In the genomic region with DNA sequence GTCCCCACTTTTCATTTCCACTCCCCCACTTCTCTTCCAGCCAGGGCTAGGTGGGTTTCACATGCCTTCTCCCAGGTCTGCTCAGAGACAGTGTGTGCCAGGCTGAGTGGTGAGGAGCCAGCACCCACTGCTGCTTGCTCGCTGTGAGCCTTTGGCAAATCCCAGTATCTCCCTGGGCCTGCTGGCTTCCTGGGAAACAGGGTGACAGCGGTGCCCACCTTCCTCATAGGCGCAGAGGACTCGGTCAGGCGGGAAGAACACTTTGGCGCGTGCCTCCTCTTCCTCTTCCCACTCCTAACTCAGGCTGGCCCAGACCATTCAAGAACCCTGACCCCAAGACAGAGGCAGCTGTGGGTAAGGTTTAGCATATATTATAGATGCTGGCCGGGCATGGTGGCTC, we compare ENCODE assay signal across 15 cellular contexts. TPM values are rescaled to one million over a fixed set of nuclear protein-coding genes. Genes with fewer than 3 reads are reported as not detected.
A peak's percentile ranks its signal among the peaks of the same experiment; 100 is the strongest.
DNase-seq lines count a peak whose midpoint lies in the region; ATAC-seq, FAIRE-seq and TF ChIP-seq lines count a peak whose summit lies in the region.
"Had no signal": no experiment of that assay in that cellular context is flagged by ENCODE, and none has a peak within 500 bp of the region (broad histone marks: within the 10 kb centered on the region; RNA-seq: fewer than 3 reads in every experiment).

No MANE protein-coding gene starts in this region.

- no peak for TF ChIP-seq RAD21 in HepG2 (CRISPR knock-in tag; IDR thresholded peaks at IDR 0.05)

- H3K4me1 ChIP-seq in HepG2 (ENCODE audit: insufficient read depth, low read length) (peaks cover 14% of the 10 kb centered on the region), right lobe of liver (peaks cover 0 to 9% (median 0%) of the 10 kb centered on the region in 4 donors), osteoblast (ENCODE audit: insufficient read depth, low read length) (peaks cover 24% of the 10 kb centered on the region)
- H3K4me1 ChIP-seq: BE2C had no signal

- H3K4me1 Mint-ChIP-seq in T-helper 17 cell, result peaks cover 8% of the 10 kb centered on the region

- H3K9me3 ChIP-seq in HepG2 (ENCODE audit: low read length) (no peaks in the 10 kb centered on the region), right lobe of liver (no peaks in the 10 kb centered on the region), T-helper 17 cell (ENCODE audit: control insufficient read depth, low read length, poor library complexity, severe bottlenecking) (no peaks in the 10 kb centered on the region), osteoblast (ENCODE audit: low read depth, low read length) (no peaks in the 10 kb centered on the region)
- H3K9me3 ChIP-seq: A549, BE2C had no signal

- BruUV-seq in HepG2 (replicated peaks; lab: Mats Ljungman, UMichigan), result no TSS peak

- no peak overlapping the region for H3K9ac ChIP-seq in HepG2 (ENCODE audit: insufficient read depth, low read depth, low read length)
- H3K9ac ChIP-seq: GM23248 had no signal

- CTCF ChIA-PET in HepG2 (lab: Yijun Ruan, JAX; ENCODE audit: low intra/inter-chr PET ratio, low total read pairs), result no interaction called here

- no peaks in the 10 kb centered on the region for H3K27me3 Mint-ChIP-seq in T-helper 17 cell
- H3K27me3 Mint-ChIP-seq: CD4-positive, alpha-beta memory T cell had no signal

- H3K27ac Mint-ChIP-seq in T-helper 17 cell, result peak overlapping the region; percentile 68

- H3K4me3 ChIP-seq in HepG2 (replicated peaks in 1 of 3; ENCODE audit: insufficient read depth in 1 of 3, low read depth in 2 of 3, low read length in 3 of 3) (no peak overlapping the region), right lobe of liver (no peak overlapping the region), osteoblast (ENCODE audit: insufficient read depth, low read length) (no peak overlapping the region)
- H3K4me3 ChIP-seq: A549, GM12878, GM23248 had no signal

- TF ChIP-seq EP300 in HepG2 (IDR thresholded peaks at IDR 0.05; ENCODE audit: low read depth in 2 of 2, low read length in 2 of 2) (no peak), HepG2 (CRISPR knock-in tag; IDR thresholded peaks at IDR 0.05; ENCODE audit: borderline replicate concordance) (no peak)

- peaks cover 31% of the 10 kb centered on the region for H3K79me2 ChIP-seq in HepG2 (ENCODE audit: insufficient read depth, low read length)
- peaks cover 53% of the 10 kb centered on the region for H3K79me2 ChIP-seq in osteoblast (ENCODE audit: insufficient read depth, low read length)

- no peaks in the 10 kb centered on the region; a peak in 1 of 5 replicates for H3K27me3 ChIP-seq in HepG2 (ENCODE audit: control insufficient read depth in 1 of 2, insufficient read depth in 2 of 2, low read length in 2 of 2)
- H3K27me3 ChIP-seq in right lobe of liver, result no peaks in the 10 kb centered on the region
- no peaks in the 10 kb centered on the region for H3K27me3 ChIP-seq in osteoblast (ENCODE audit: insufficient read depth, low read length)
- H3K27me3 ChIP-seq: BE2C had no signal

- no peak overlapping the region for H2AFZ ChIP-seq in HepG2 (ENCODE audit: low read length)
- no peak overlapping the region for H2AFZ ChIP-seq in osteoblast (ENCODE audit: low read length)
- H2AFZ ChIP-seq: GM23248 had no signal

- POLR2A ChIA-PET in HepG2 (lab: Yijun Ruan, JAX), result no interaction called here

- TF ChIP-seq CTCF in HepG2 (CRISPR knock-in tag; IDR thresholded peaks at IDR 0.05) (no peak), right lobe of liver (IDR thresholded peaks at IDR 0.05) (no peak), osteoblast (IDR thresholded peaks at IDR 0.05; ENCODE audit: extremely low read depth, low read depth, low read length) (no peak)

- in situ Hi-C loops in HepG2 (cut with HindIII; ENCODE audit: extremely low pct_ligation_motif_present, low pct_unique_long_range_greater_than_20kb), result no loop called here

- 99% methylated on average over 8 of the region's 8 CpGs for whole genome bisulfite sequencing in HepG2 (ENCODE audit: low lambda C conversion rate)
- WGBS in right lobe of liver (ENCODE audit: insufficient coverage, low coverage, low lambda C conversion rate, missing lambda C conversion rate), result no CpG with 5 or more reads among the region's 8 CpGs

- no peak overlapping the region for H3K4me3 Mint-ChIP-seq in T-helper 17 cell
- H3K4me3 Mint-ChIP-seq: CD4-positive, alpha-beta memory T cell had no signal

- intact Hi-C loops in HepG2 (cut with micrococcal nuclease; ENCODE audit: unreplicated experiment), result no loop called here
- intact Hi-C loops in right lobe of liver (cut with DNase I), result loop anchor here in 1 of 2 donors (10.0 kb wide), 1 partner anchor 104 kb away; the partner anchor contains the start of gene HSD3B7

- peaks cover 12% of the 10 kb centered on the region for H4K20me1 ChIP-seq in HepG2 (ENCODE audit: insufficient read depth, low read length)
- peaks cover 6% of the 10 kb centered on the region for H4K20me1 ChIP-seq in osteoblast (ENCODE audit: insufficient read depth, low read length)

- H3K36me3 ChIP-seq in HepG2 (replicated peaks in 1 of 2; ENCODE audit: control insufficient read depth in 1 of 2, insufficient read depth in 2 of 2, low read length in 2 of 2) (peaks cover 13 to 32% of the 10 kb centered on the region in 2 experiments), right lobe of liver (peaks cover 0 to 65% (median 29%) of the 10 kb centered on the region in 4 donors), osteoblast (ENCODE audit: insufficient read depth, low read length) (peaks cover 26% of the 10 kb centered on the region)

- no peak for FAIRE-seq in HepG2 (lab: Jason Lieb, UNC)
- FAIRE-seq: A549, GM12878, H54 had no signal

- no peak for ATAC-seq in HepG2
- ATAC-seq in right lobe of liver, result no peak
- ATAC-seq in T-helper 17 cell, result no peak
- ATAC-seq: A549, GM12878, HCT116 had no signal

- no peak for DNase-seq in HepG2 (ENCODE audit: low spot score)
- DNase-seq in right lobe of liver, result no peak
- no peak for DNase-seq in T-helper 17 cell
- DNase-seq in osteoblast (ENCODE audit: insufficient read length, low spot score, missing footprints), result peak; percentile 79
- no peak for DNase-seq in NCI-H2081 treated with DMSO at 0.1 percent for 48 hours (lab: John Stamatoyannopoulos, UW)
- no peak for DNase-seq in stimulated activated naive CD4-positive, alpha-beta T cell treated with Interleukin-2 at 50 U/mL for 16 hours (lab: John Stamatoyannopoulos, UW)
- DNase-seq: BE2C; CD4-positive, alpha-beta memory T cell; DMS79; GM23248 had no signal

- H3K4me2 ChIP-seq in HepG2 (ENCODE audit: low read depth, low read length), result no peak overlapping the region
- H3K4me2 ChIP-seq in osteoblast (ENCODE audit: insufficient read depth, low read length), result no peak overlapping the region
- H3K4me2 ChIP-seq: A549 had no signal

- H3K27ac ChIP-seq in HepG2 (ENCODE audit: extremely low read length, insufficient read depth, low read length), result no peak overlapping the region
- no peak overlapping the region for H3K27ac ChIP-seq in right lobe of liver
- no peak overlapping the region for H3K27ac ChIP-seq in osteoblast (ENCODE audit: low read depth, low read length)
- H3K27ac ChIP-seq: A549, C4-2B had no signal

- TF ChIP-seq POLR2A in HepG2 (IDR thresholded peaks at IDR 0.05; ENCODE audit: insufficient read depth in 1 of 2, low read depth in 2 of 2, low read length in 2 of 2), result no peak
- TF ChIP-seq POLR2A in right lobe of liver (IDR thresholded peaks at IDR 0.05), result no peak

- H3K36me3 Mint-ChIP-seq in T-helper 17 cell (ENCODE audit: low read depth), result peaks cover 2% of the 10 kb centered on the region

RNA-seq across cellular contexts. Expression of gene PRSS53, which starts 0.5 kb away (rescaled TPM):
- 0.65 and 2.2 TPM in 2 replicates for total RNA-seq in HepG2 (2016; rRNA removed; fragmentation: Illumina TruSeq; extraction: Trizol)
- 0.61 and 0.62 TPM in 2 replicates for total RNA-seq in HepG2 (2016; cell fraction: cytosol; rRNA removed; fragmentation: Illumina TruSeq; extraction: Trizol; ENCODE audit: low read depth)
- 0.46 and 2.8 TPM in 2 replicates for total RNA-seq in HepG2 (2016; cell fraction: insoluble cytoplasmic fraction; rRNA removed; fragmentation: Illumina TruSeq; extraction: Trizol)
- total RNA-seq in HepG2 (2016; cell fraction: membrane; rRNA removed; fragmentation: Illumina TruSeq; extraction: Trizol), result 0.49 and 0.52 TPM in 2 replicates
- 3.2 and 4.5 TPM in 2 replicates for total RNA-seq in HepG2 (2016; cell fraction: nucleus; rRNA removed; fragmentation: Illumina TruSeq; extraction: Trizol)
- polyA plus RNA-seq in HepG2 (2011; rRNA removed), result 6.9 and 7.4 TPM in 2 replicates
- 1.0 and 1.6 TPM in 2 replicates for polyA plus RNA-seq in HepG2 (2011; cell fraction: cytosol; rRNA removed)
- 103 and 136 TPM in 2 replicates for polyA plus RNA-seq in HepG2 (2011; cell fraction: nucleus; rRNA removed)
- polyA plus RNA-seq in HepG2 (2012), result 3.6 and 7.5 TPM in 2 replicates
- 0.19 and 0.26 TPM in 2 replicates for polyA plus RNA-seq in HepG2 (2016; cell fraction: cytosol; fragmentation: Illumina TruSeq; extraction: Trizol; ENCODE audit: low read depth)
- 0.60 TPM in 1 of 2 replicates, not detected in the other for polyA plus RNA-seq in HepG2 (2016; cell fraction: insoluble cytoplasmic fraction; fragmentation: Illumina TruSeq; extraction: Trizol; ENCODE audit: low read depth)
- polyA plus RNA-seq in HepG2 (2016; cell fraction: membrane; fragmentation: Illumina TruSeq; extraction: Trizol; ENCODE audit: low read depth), result 0.09 and 0.53 TPM in 2 replicates
- polyA plus RNA-seq in HepG2 (2016; cell fraction: nucleus; fragmentation: Illumina TruSeq; extraction: Trizol; ENCODE audit: insufficient read depth, low read depth), result 6.4 and 11.2 TPM in 2 replicates
- 2.8 and 9.1 TPM in 2 replicates for polyA minus RNA-seq in HepG2 (2011; rRNA and poly(A)+ RNA removed; ENCODE audit: low replicate concordance)
- 0.49 and 0.70 TPM in 2 replicates for polyA minus RNA-seq in HepG2 (2011; cell fraction: cytosol; rRNA and poly(A)+ RNA removed)
- polyA minus RNA-seq in HepG2 (2011; cell fraction: nucleus; rRNA and poly(A)+ RNA removed), result 21.0 and 21.8 TPM in 2 replicates
- 10 to 100 TPM in 1 of 6 experiments, 1 to 10 TPM in 5; 2.3 to 14.8 (median 3.9) TPM for total RNA-seq in right lobe of liver
- 1 to 10 TPM; 3.2 to 4.4 TPM for total RNA-seq in T-helper 17 cell
- 2.7 and 2.9 TPM in 2 replicates for total RNA-seq in osteoblast

RNA-seq across cellular contexts. Expression of gene VKORC1, which starts 5.4 kb away (rescaled TPM):
- 92.1 and 141 TPM in 2 replicates for total RNA-seq in HepG2 (2016; rRNA removed; fragmentation: Illumina TruSeq; extraction: Trizol)
- 108 and 123 TPM in 2 replicates for total RNA-seq in HepG2 (2016; cell fraction: cytosol; rRNA removed; fragmentation: Illumina TruSeq; extraction: Trizol; ENCODE audit: low read depth)
- 100 and 140 TPM in 2 replicates for total RNA-seq in HepG2 (2016; cell fraction: insoluble cytoplasmic fraction; rRNA removed; fragmentation: Illumina TruSeq; extraction: Trizol)
- 83.8 and 103 TPM in 2 replicates for total RNA-seq in HepG2 (2016; cell fraction: membrane; rRNA removed; fragmentation: Illumina TruSeq; extraction: Trizol)
- total RNA-seq in HepG2 (2016; cell fraction: nucleus; rRNA removed; fragmentation: Illumina TruSeq; extraction: Trizol), result 94.6 and 113 TPM in 2 replicates
- 613 and 615 TPM in 2 replicates for polyA plus RNA-seq in HepG2 (2011; rRNA removed)
- polyA plus RNA-seq in HepG2 (2011; cell fraction: cytosol; rRNA removed), result 980 and 1,226 TPM in 2 replicates
- 399 and 426 TPM in 2 replicates for polyA plus RNA-seq in HepG2 (2011; cell fraction: nucleus; rRNA removed)
- polyA plus RNA-seq in HepG2 (2012), result 226 and 325 TPM in 2 replicates
- 88.3 and 112 TPM in 2 replicates for polyA plus RNA-seq in HepG2 (2016; cell fraction: cytosol; fragmentation: Illumina TruSeq; extraction: Trizol; ENCODE audit: low read depth)
- 134 and 149 TPM in 2 replicates for polyA plus RNA-seq in HepG2 (2016; cell fraction: insoluble cytoplasmic fraction; fragmentation: Illumina TruSeq; extraction: Trizol; ENCODE audit: low read depth)
- polyA plus RNA-seq in HepG2 (2016; cell fraction: membrane; fragmentation: Illumina TruSeq; extraction: Trizol; ENCODE audit: low read depth), result 106 and 112 TPM in 2 replicates
- polyA plus RNA-seq in HepG2 (2016; cell fraction: nucleus; fragmentation: Illumina TruSeq; extraction: Trizol; ENCODE audit: insufficient read depth, low read depth), result 220 and 229 TPM in 2 replicates
- polyA minus RNA-seq in HepG2 (2011; rRNA and poly(A)+ RNA removed; ENCODE audit: low replicate concordance), result 450 and 1,230 TPM in 2 replicates
- polyA minus RNA-seq in HepG2 (2011; cell fraction: cytosol; rRNA and poly(A)+ RNA removed), result 139 and 156 TPM in 2 replicates
- 91.0 and 99.1 TPM in 2 replicates for polyA minus RNA-seq in HepG2 (2011; cell fraction: nucleus; rRNA and poly(A)+ RNA removed)
- total RNA-seq in right lobe of liver, result 100 to 1,000 TPM; 102 to 297 (median 199) TPM
- total RNA-seq in T-helper 17 cell, result 10 to 100 TPM; 30.6 to 31.7 TPM
- total RNA-seq in osteoblast, result 132 and 147 TPM in 2 replicates

RNA-seq across cellular contexts. Expression of gene ZNF646, which starts 15.0 kb away (rescaled TPM):
- total RNA-seq in HepG2 (2016; rRNA removed; fragmentation: Illumina TruSeq; extraction: Trizol) (7.8 and 10.9 TPM in 2 replicates), right lobe of liver (1 to 10 TPM; 4.2 to 5.0 (median 4.5) TPM), T-helper 17 cell (10 to 100 TPM; 17.0 to 21.7 TPM), osteoblast (15.6 and 18.5 TPM in 2 replicates)
- 1.7 and 2.4 TPM in 2 replicates for total RNA-seq in HepG2 (2016; cell fraction: cytosol; rRNA removed; fragmentation: Illumina TruSeq; extraction: Trizol; ENCODE audit: low read depth)
- 6.8 and 11.1 TPM in 2 replicates for total RNA-seq in HepG2 (2016; cell fraction: insoluble cytoplasmic fraction; rRNA removed; fragmentation: Illumina TruSeq; extraction: Trizol)
- total RNA-seq in HepG2 (2016; cell fraction: membrane; rRNA removed; fragmentation: Illumina TruSeq; extraction: Trizol), result 5.0 and 5.3 TPM in 2 replicates
- total RNA-seq in HepG2 (2016; cell fraction: nucleus; rRNA removed; fragmentation: Illumina TruSeq; extraction: Trizol), result 14.4 and 16.7 TPM in 2 replicates
- polyA plus RNA-seq in HepG2 (2011; rRNA removed), result 3.4 and 4.4 TPM in 2 replicates
- 2.2 and 2.9 TPM in 2 replicates for polyA plus RNA-seq in HepG2 (2011; cell fraction: cytosol; rRNA removed)
- polyA plus RNA-seq in HepG2 (2011; cell fraction: nucleus; rRNA removed), result 19.6 and 21.3 TPM in 2 replicates
- polyA plus RNA-seq in HepG2 (2012), result 5.6 and 5.8 TPM in 2 replicates
- polyA plus RNA-seq in HepG2 (2016; cell fraction: cytosol; fragmentation: Illumina TruSeq; extraction: Trizol; ENCODE audit: low read depth), result 0.38 and 0.43 TPM in 2 replicates
- polyA plus RNA-seq in HepG2 (2016; cell fraction: insoluble cytoplasmic fraction; fragmentation: Illumina TruSeq; extraction: Trizol; ENCODE audit: low read depth), result 3.7 and 4.7 TPM in 2 replicates
- 0.90 and 0.94 TPM in 2 replicates for polyA plus RNA-seq in HepG2 (2016; cell fraction: membrane; fragmentation: Illumina TruSeq; extraction: Trizol; ENCODE audit: low read depth)
- 22.6 and 23.3 TPM in 2 replicates for polyA plus RNA-seq in HepG2 (2016; cell fraction: nucleus; fragmentation: Illumina TruSeq; extraction: Trizol; ENCODE audit: insufficient read depth, low read depth)
- polyA minus RNA-seq in HepG2 (2011; rRNA and poly(A)+ RNA removed; ENCODE audit: low replicate concordance), result 29.7 and 32.7 TPM in 2 replicates
- 4.2 and 5.8 TPM in 2 replicates for polyA minus RNA-seq in HepG2 (2011; cell fraction: cytosol; rRNA and poly(A)+ RNA removed)
- 26.1 and 29.9 TPM in 2 replicates for polyA minus RNA-seq in HepG2 (2011; cell fraction: nucleus; rRNA and poly(A)+ RNA removed)

RNA-seq across cellular contexts. Expression of gene ZNF668, which starts 15.2 kb away (rescaled TPM):
- total RNA-seq in HepG2 (2016; rRNA removed; fragmentation: Illumina TruSeq; extraction: Trizol) (7.5 and 9.8 TPM in 2 replicates), right lobe of liver (1 to 10 TPM; 2.0 to 4.6 (median 3.5) TPM), T-helper 17 cell (10 to 100 TPM in 1 of 2 donors, 1 to 10 TPM in 1; 9.6 to 12.1 TPM), osteoblast (14.4 and 14.5 TPM in 2 replicates)
- total RNA-seq in HepG2 (2016; cell fraction: cytosol; rRNA removed; fragmentation: Illumina TruSeq; extraction: Trizol; ENCODE audit: low read depth), result 1.9 and 3.1 TPM in 2 replicates
- 6.4 and 9.6 TPM in 2 replicates for total RNA-seq in HepG2 (2016; cell fraction: insoluble cytoplasmic fraction; rRNA removed; fragmentation: Illumina TruSeq; extraction: Trizol)
- 4.6 and 4.9 TPM in 2 replicates for total RNA-seq in HepG2 (2016; cell fraction: membrane; rRNA removed; fragmentation: Illumina TruSeq; extraction: Trizol)
- total RNA-seq in HepG2 (2016; cell fraction: nucleus; rRNA removed; fragmentation: Illumina TruSeq; extraction: Trizol), result 6.1 and 6.8 TPM in 2 replicates
- polyA plus RNA-seq in HepG2 (2011; rRNA removed), result 3.8 and 4.0 TPM in 2 replicates
- polyA plus RNA-seq in HepG2 (2011; cell fraction: cytosol; rRNA removed), result 3.9 and 6.3 TPM in 2 replicates
- polyA plus RNA-seq in HepG2 (2011; cell fraction: nucleus; rRNA removed), result 8.8 and 11.7 TPM in 2 replicates
- polyA plus RNA-seq in HepG2 (2012), result 3.5 and 5.1 TPM in 2 replicates
- 1.0 and 1.1 TPM in 2 replicates for polyA plus RNA-seq in HepG2 (2016; cell fraction: cytosol; fragmentation: Illumina TruSeq; extraction: Trizol; ENCODE audit: low read depth)
- polyA plus RNA-seq in HepG2 (2016; cell fraction: insoluble cytoplasmic fraction; fragmentation: Illumina TruSeq; extraction: Trizol; ENCODE audit: low read depth), result 7.3 and 8.1 TPM in 2 replicates
- polyA plus RNA-seq in HepG2 (2016; cell fraction: membrane; fragmentation: Illumina TruSeq; extraction: Trizol; ENCODE audit: low read depth), result 2.8 and 2.9 TPM in 2 replicates
- 8.4 and 9.3 TPM in 2 replicates for polyA plus RNA-seq in HepG2 (2016; cell fraction: nucleus; fragmentation: Illumina TruSeq; extraction: Trizol; ENCODE audit: insufficient read depth, low read depth)
- 17.4 and 23.8 TPM in 2 replicates for polyA minus RNA-seq in HepG2 (2011; rRNA and poly(A)+ RNA removed; ENCODE audit: low replicate concordance)
- 4.4 and 4.8 TPM in 2 replicates for polyA minus RNA-seq in HepG2 (2011; cell fraction: cytosol; rRNA and poly(A)+ RNA removed)
- polyA minus RNA-seq in HepG2 (2011; cell fraction: nucleus; rRNA and poly(A)+ RNA removed), result 5.5 and 6.5 TPM in 2 replicates

RNA-seq across cellular contexts. Expression of gene BCKDK, which starts 19.0 kb away (rescaled TPM):
- 24.9 and 25.2 TPM in 2 replicates for total RNA-seq in HepG2 (2016; rRNA removed; fragmentation: Illumina TruSeq; extraction: Trizol)
- total RNA-seq in HepG2 (2016; cell fraction: cytosol; rRNA removed; fragmentation: Illumina TruSeq; extraction: Trizol; ENCODE audit: low read depth), result 25.2 and 38.0 TPM in 2 replicates
- total RNA-seq in HepG2 (2016; cell fraction: insoluble cytoplasmic fraction; rRNA removed; fragmentation: Illumina TruSeq; extraction: Trizol), result 21.6 and 21.9 TPM in 2 replicates
- total RNA-seq in HepG2 (2016; cell fraction: membrane; rRNA removed; fragmentation: Illumina TruSeq; extraction: Trizol), result 42.8 and 61.6 TPM in 2 replicates
- 12.9 and 14.9 TPM in 2 replicates for total RNA-seq in HepG2 (2016; cell fraction: nucleus; rRNA removed; fragmentation: Illumina TruSeq; extraction: Trizol)
- polyA plus RNA-seq in HepG2 (2011; rRNA removed), result 42.6 and 54.2 TPM in 2 replicates
- 29.2 and 38.9 TPM in 2 replicates for polyA plus RNA-seq in HepG2 (2011; cell fraction: cytosol; rRNA removed)
- 119 and 127 TPM in 2 replicates for polyA plus RNA-seq in HepG2 (2011; cell fraction: nucleus; rRNA removed)
- polyA plus RNA-seq in HepG2 (2012), result 36.4 and 39.6 TPM in 2 replicates
- 61.2 and 88.9 TPM in 2 replicates for polyA plus RNA-seq in HepG2 (2016; cell fraction: cytosol; fragmentation: Illumina TruSeq; extraction: Trizol; ENCODE audit: low read depth)
- polyA plus RNA-seq in HepG2 (2016; cell fraction: insoluble cytoplasmic fraction; fragmentation: Illumina TruSeq; extraction: Trizol; ENCODE audit: low read depth), result 38.3 and 44.6 TPM in 2 replicates
- 82.3 and 100 TPM in 2 replicates for polyA plus RNA-seq in HepG2 (2016; cell fraction: membrane; fragmentation: Illumina TruSeq; extraction: Trizol; ENCODE audit: low read depth)
- 34.1 and 38.8 TPM in 2 replicates for polyA plus RNA-seq in HepG2 (2016; cell fraction: nucleus; fragmentation: Illumina TruSeq; extraction: Trizol; ENCODE audit: insufficient read depth, low read depth)
- 34.7 and 50.5 TPM in 2 replicates for polyA minus RNA-seq in HepG2 (2011; rRNA and poly(A)+ RNA removed; ENCODE audit: low replicate concordance)
- 23.9 and 34.2 TPM in 2 replicates for polyA minus RNA-seq in HepG2 (2011; cell fraction: cytosol; rRNA and poly(A)+ RNA removed)
- 25.6 and 37.4 TPM in 2 replicates for polyA minus RNA-seq in HepG2 (2011; cell fraction: nucleus; rRNA and poly(A)+ RNA removed)
- 10 to 100 TPM; 34.8 to 61.5 (median 41.8) TPM for total RNA-seq in right lobe of liver
- 1 to 10 TPM; 8.5 to 9.9 TPM for total RNA-seq in T-helper 17 cell
- 25.9 and 30.0 TPM in 2 replicates for total RNA-seq in osteoblast
